ENCODE assay signal across 18 cellular contexts in genomic region chr5:95850391-95850894, GRCh38. TPM values are rescaled to one million over a fixed set of nuclear protein-coding genes. Genes with fewer than 3 reads are reported as not detected.
DNase-seq lines count a peak whose midpoint lies in the region; ATAC-seq, FAIRE-seq and TF ChIP-seq lines count a peak whose summit lies in the region.
"Had no signal": no experiment of that assay in that cellular context is flagged by ENCODE, and none has a peak within 500 bp of the region (broad histone marks: within the 10 kb centered on the region; RNA-seq: fewer than 3 reads in every experiment).

No MANE protein-coding gene starts in this region.

- no peaks in the 10 kb centered on the region for H3K9me3 Mint-ChIP-seq in CD4-positive, alpha-beta T cell
- H3K9me3 Mint-ChIP-seq: activated T-cell treated with anti-CD3 and anti-CD28 coated beads, Interleukin-2, amount 50 U/mL, for 4 hours had no signal

- H3K9me3 ChIP-seq in right atrium auricular region = no peaks in the 10 kb centered on the region
- H3K9me3 ChIP-seq in adipocyte (ENCODE audit: control insufficient read depth, low read length) = no peaks in the 10 kb centered on the region
- no peaks in the 10 kb centered on the region for H3K9me3 ChIP-seq in CD4-positive, alpha-beta T cell (ENCODE audit: control insufficient read depth, low read length)
- H3K9me3 ChIP-seq: mucosa of descending colon, ovary had no signal

- POLR2A ChIA-PET in CD4-positive, alpha-beta T cell (lab: Charles Lee) = interaction anchor here (1.4 kb wide), 1 partner anchor 69 kb away, joined by 5 read pairs; no protein-coding TSS in a partner anchor

- no peak overlapping the region for H3K27ac Mint-ChIP-seq in CD4-positive, alpha-beta T cell

- H3K36me3 Mint-ChIP-seq in CD4-positive, alpha-beta T cell (ENCODE audit: low read depth) = no peaks in the 10 kb centered on the region

- no peak overlapping the region for H3K4me3 Mint-ChIP-seq in CD4-positive, alpha-beta T cell
- H3K4me3 Mint-ChIP-seq: activated T-cell treated with anti-CD3 and anti-CD28 coated beads, Interleukin-2, amount 50 U/mL, for 4 hours had no signal

- H3K36me3 ChIP-seq in right atrium auricular region (no peaks in the 10 kb centered on the region), adipocyte (ENCODE audit: control insufficient read depth, insufficient read depth, low read length, severe bottlenecking) (no peaks in the 10 kb centered on the region)
- H3K36me3 ChIP-seq: ovary had no signal

- no peaks in the 10 kb centered on the region for H3K27me3 Mint-ChIP-seq in CD4-positive, alpha-beta T cell

- peaks cover 4% of the 10 kb centered on the region for H3K4me1 Mint-ChIP-seq in CD4-positive, alpha-beta T cell (ENCODE audit: low read depth)

- peak overlapping the region; percentile 11 to 43 for H3K27ac ChIP-seq in right atrium auricular region
- H3K27ac ChIP-seq in CD4-positive, alpha-beta T cell (ENCODE audit: low read depth, low read length) = no peak overlapping the region
- H3K27ac ChIP-seq: ovary had no signal

- ATAC-seq in HG03280 (IDR thresholded peaks at IDR 0.05; ENCODE audit: unreplicated experiment) = no peak
- no peak for ATAC-seq in CD4-positive, alpha-beta T cell (ENCODE audit: poor library complexity)
- ATAC-seq: activated T-cell treated with anti-CD3 and anti-CD28 coated beads, Interleukin-2, amount 50 U/mL, for 4 hours; mucosa of descending colon had no signal

- intact Hi-C loops in cardiac septum (cut with DNase I) = loop anchor here (10.0 kb wide), 1 partner anchor 404 kb away; no protein-coding TSS in a partner anchor
- intact Hi-C loops in CD4-positive, alpha-beta T cell (cut with DNase I, micrococcal nuclease) = no loop called here

- H3K4me1 ChIP-seq in right atrium auricular region = peaks cover 0 to 9% of the 10 kb centered on the region in 2 donors
- H3K4me1 ChIP-seq in adipocyte (ENCODE audit: control insufficient read depth, insufficient read depth, low read length) = peaks cover 48% of the 10 kb centered on the region

- no peak for TF ChIP-seq CTCF in right atrium auricular region (IDR thresholded peaks at IDR 0.05)
- TF ChIP-seq CTCF in CD4-positive, alpha-beta T cell (IDR thresholded peaks at IDR 0.05) = no peak

- H3K4me3 ChIP-seq in right atrium auricular region (no peak overlapping the region), adipocyte (ENCODE audit: low read length) (no peak overlapping the region)
- H3K4me3 ChIP-seq: mucosa of descending colon, ovary had no signal

- H3K27me3 ChIP-seq in right atrium auricular region (no peaks in the 10 kb centered on the region), adipocyte (replicated peaks; ENCODE audit: control insufficient read depth, insufficient read depth, low read length) (no peaks in the 10 kb centered on the region)
- H3K27me3 ChIP-seq in CD4-positive, alpha-beta T cell (ENCODE audit: control insufficient read depth, insufficient read depth, low read length) = peaks cover 3% of the 10 kb centered on the region
- H3K27me3 ChIP-seq: ovary had no signal

- DNase-seq in right atrium auricular region (ENCODE audit: low spot score) = peak; percentile 54
- DNase-seq in cardiac septum (ENCODE audit: low spot score) = no peak
- peak; percentile 60 for DNase-seq in adipocyte (ENCODE audit: low read depth)
- peak; percentile 64 for DNase-seq in left kidney (ENCODE audit: low read depth, low spot score)
- DNase-seq in islet precursor cell = no peak
- DNase-seq in CD4-positive, alpha-beta T cell = no peak
- no peak for DNase-seq in urothelium cell line (ENCODE audit: low spot score)
- DNase-seq: activated CD4-positive, CD25-positive, alpha-beta regulatory T cell treated with anti-CD3 and anti-CD28 coated beads, Interleukin-2, amount 50 U/mL, for 72 hours; activated T-cell treated with anti-CD3 and anti-CD28 coated beads, Interleukin-2, amount 50 U/mL, for 4 hours; amygdala; cortex of kidney; DMS79 treated with DMSO at 0.1 percent for 48 hours; mucosa of descending colon; NCI-H1092; OCI-M1; ovary had no signal

- CTCF ChIA-PET in CD4-positive, alpha-beta T cell (lab: Charles Lee) = interaction anchor here (0.8 to 8.4 kb wide), 2 partner anchors 16 to 69 kb away, joined by 3 to 79 read pairs; no protein-coding TSS in a partner anchor

- no peak for FAIRE-seq in urothelium cell line (lab: Jason Lieb, UNC)
- FAIRE-seq: GM12891 had no signal

- peak overlapping the region; percentile 32 for H3K9ac ChIP-seq in adipocyte (ENCODE audit: low read length)

RNA-seq across cellular contexts. Expression of gene GLRX, which starts 27.9 kb away (rescaled TPM):
- total RNA-seq in right atrium auricular region (100 to 1,000 TPM; 151 to 173 TPM), cardiac septum (119 TPM)
- 10 to 100 TPM; 16.9 to 18.7 TPM for total RNA-seq in CD4-positive, alpha-beta T cell

Comparison
In these comparisons a context has a peak if more than half of its experiments do, and no peak if none do; other contexts are left out.
1. DNase-seq: peak in right atrium auricular region (single experiment), adipocyte (single experiment) and left kidney (single experiment); none in cardiac septum (single experiment), islet precursor cell (single experiment), CD4-positive, alpha-beta T cell (0 of 10) and urothelium cell line (single experiment).